In the genomic region with DNA sequence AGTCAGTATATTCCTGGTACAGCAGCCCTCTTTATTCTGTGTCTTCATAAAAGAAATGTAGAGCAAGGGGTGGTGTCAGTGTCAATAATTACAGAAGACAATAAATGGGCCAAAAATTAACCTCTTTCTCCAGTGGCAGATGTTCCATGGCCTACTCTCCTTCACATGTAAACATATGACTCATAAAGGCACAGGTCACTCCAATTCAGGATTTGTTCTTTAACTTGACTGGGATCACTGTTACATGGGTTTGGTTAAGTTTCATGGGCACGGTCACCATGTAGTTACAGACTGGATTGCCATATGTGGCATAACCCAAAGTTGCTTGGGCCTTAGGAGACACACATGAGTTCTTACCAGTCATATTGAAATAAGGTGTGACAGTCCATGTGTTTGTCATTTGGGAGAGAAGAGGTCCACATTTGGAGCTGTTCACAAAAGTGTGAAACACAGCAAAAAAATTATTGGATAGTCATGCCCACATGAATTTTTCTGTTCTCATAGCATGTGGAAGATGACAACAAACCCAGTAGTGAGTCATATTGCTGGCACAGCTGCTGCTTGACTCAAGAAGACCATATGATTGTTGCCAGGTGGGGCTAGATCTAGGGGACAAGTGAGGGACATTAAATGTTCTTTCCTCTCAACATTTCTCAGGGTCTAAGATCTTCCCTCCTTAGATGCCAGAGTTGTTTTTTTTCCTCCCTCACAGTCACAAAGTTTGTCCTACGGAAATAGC, we compare ENCODE assay signal across 1 cellular context.
TF ChIP-seq lines count a peak whose summit lies in the region.

No MANE protein-coding gene starts in this region.

TF ChIP-seq in GM23338, 12 proteins besides CTCF, POLR2A, EP300 and RAD21 (continued from another document):
- TF ChIP-seq ZNF462 (CRISPR knock-in tag; IDR thresholded peaks at IDR 0.05) (no peak), POLR2AphosphoS5 (IDR thresholded peaks at IDR 0.05; ENCODE audit: low read depth) (no peak), NANOG (IDR thresholded peaks at IDR 0.05; ENCODE audit: borderline replicate concordance) (no peak), ZNF331 (CRISPR knock-in tag; IDR thresholded peaks at IDR 0.05; ENCODE audit: low read depth) (no peak)
